In genomic region chr17:35023538-35023937, GRCh38 we compare ENCODE assay signal across 1 cellular context.
TF ChIP-seq lines count a peak whose summit lies in the region.

No MANE protein-coding gene starts in this region.

TF ChIP-seq in IMR-90, 13 proteins besides CTCF, POLR2A, EP300 and RAD21:
- TF ChIP-seq FOS (IDR thresholded peaks at IDR 0.05; ENCODE audit: low read depth, low read length) (no peak), SMC3 (IDR thresholded peaks at IDR 0.05; ENCODE audit: low read depth, low read length) (no peak), CEBPB (IDR thresholded peaks at IDR 0.05; ENCODE audit: low read depth, low read length) (0 out of 2 replicates have a peak, but pooled peaks have one; percentile 1)
- TF ChIP-seq, protein P1, sequence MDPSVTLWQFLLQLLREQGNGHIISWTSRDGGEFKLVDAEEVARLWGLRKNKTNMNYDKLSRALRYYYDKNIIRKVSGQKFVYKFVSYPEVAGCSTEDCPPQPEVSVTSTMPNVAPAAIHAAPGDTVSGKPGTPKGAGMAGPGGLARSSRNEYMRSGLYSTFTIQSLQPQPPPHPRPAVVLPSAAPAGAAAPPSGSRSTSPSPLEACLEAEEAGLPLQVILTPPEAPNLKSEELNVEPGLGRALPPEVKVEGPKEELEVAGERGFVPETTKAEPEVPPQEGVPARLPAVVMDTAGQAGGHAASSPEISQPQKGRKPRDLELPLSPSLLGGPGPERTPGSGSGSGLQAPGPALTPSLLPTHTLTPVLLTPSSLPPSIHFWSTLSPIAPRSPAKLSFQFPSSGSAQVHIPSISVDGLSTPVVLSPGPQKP (IDR thresholded peaks at IDR 0.05; ENCODE audit: borderline replicate concordance, low read depth, low read length), result no peak
